ENCODE assay signal across 8 cellular contexts in the genomic region with DNA sequence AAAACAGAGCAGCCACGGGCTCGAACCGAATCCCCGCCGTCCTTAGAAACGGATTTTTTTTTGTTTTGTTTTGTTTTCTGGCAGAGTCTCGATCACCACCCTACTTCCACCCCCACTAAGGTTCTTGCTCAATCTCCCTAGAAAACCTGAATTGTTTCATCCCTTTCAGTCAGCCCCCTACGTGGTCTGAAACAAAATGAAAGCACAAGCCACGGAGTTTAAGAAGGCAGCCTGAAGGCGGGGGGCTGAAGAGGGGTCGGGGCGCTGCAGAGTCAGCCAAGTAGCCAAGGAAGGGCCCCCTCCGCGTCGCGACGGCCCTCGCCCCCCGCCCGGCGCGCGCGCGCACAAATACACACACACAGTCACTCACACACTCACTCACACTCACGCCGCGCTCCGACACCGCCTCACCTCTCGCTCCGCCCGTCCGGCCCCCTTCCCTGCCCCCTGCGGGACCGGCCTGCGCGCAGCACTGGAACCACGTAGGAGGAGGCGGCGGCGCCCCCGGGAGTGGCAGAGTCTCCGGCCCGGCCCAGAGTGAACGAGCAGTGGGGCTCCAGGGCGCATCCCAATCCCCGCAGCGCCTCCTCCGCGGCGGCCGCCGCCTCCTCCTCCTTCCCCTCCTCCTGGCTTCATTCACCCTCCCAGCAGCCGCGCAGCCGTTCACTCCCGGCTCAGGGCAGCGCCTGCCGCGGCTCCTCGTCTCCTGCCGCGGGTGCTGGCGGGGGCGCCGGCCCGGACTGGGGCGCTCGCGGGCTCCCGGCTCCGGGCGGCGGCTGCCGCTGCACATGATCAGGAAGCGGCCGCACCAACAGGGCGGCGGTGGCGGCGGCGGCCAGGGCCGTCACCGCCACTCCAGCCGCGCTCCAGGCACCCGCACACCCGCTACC. TPM values are rescaled to one million over a fixed set of nuclear protein-coding genes. Genes with fewer than 3 reads are reported as not detected.
DNase-seq lines count a peak whose midpoint lies in the region; ATAC-seq and TF ChIP-seq lines count a peak whose summit lies in the region.

No MANE protein-coding gene starts in this region.

- H3K4me1 Mint-ChIP-seq in naive thymus-derived CD4-positive, alpha-beta T cell: peaks cover 25 to 61% (median 42%) of the 10 kb centered on the region in 7 donors
- peaks cover 48% of the 10 kb centered on the region for H3K4me1 Mint-ChIP-seq in stimulated activated memory B cell treated with anti-CD40 and anti-IgM and Interleukin-4, amounts not matched to agents 10 μg/mL and 1 μg/mL and 100 μg/mL, for 72 hours

- no peaks in the 10 kb centered on the region for H3K9me3 ChIP-seq in Panc1 (ENCODE audit: control insufficient read depth, insufficient read depth, low read depth, low read length)
- H3K9me3 ChIP-seq in naive thymus-derived CD4-positive, alpha-beta T cell (ENCODE audit: control insufficient read depth in 2 of 3, low read length in 3 of 3): no peaks in the 10 kb centered on the region

- H3K36me3 ChIP-seq in Panc1 (ENCODE audit: control insufficient read depth, insufficient read depth, low read length): peaks cover 5% of the 10 kb centered on the region
- H3K36me3 ChIP-seq in naive thymus-derived CD4-positive, alpha-beta T cell (ENCODE audit: control insufficient read depth in 2 of 3, insufficient read depth in 3 of 3, low read length in 3 of 3): peaks cover 0 to 6% (median 0%) of the 10 kb centered on the region in 3 experiments

- POLR2A ChIA-PET in Panc1 (lab: Charles Lee): interaction anchor here (1.9 kb wide), 1 partner anchor 47 kb away, joined by 12 read pairs; no protein-coding TSS in a partner anchor
- POLR2A ChIA-PET in naive thymus-derived CD4-positive, alpha-beta T cell (lab: Charles Lee): interaction anchor here (0.9 kb wide), 1 partner anchor 428 kb away, joined by 4 read pairs; no protein-coding TSS in a partner anchor

- in situ Hi-C loops in Panc1 (cut with HindIII; ENCODE audit: low pct_unique_long_range_greater_than_20kb, low sequenced_read_pairs): no loop called here

- no peak; the same call in none of the 2 replicates for TF ChIP-seq CTCF in Panc1 (IDR thresholded peaks at IDR 0.05)

- H3K27ac ChIP-seq in Panc1 (ENCODE audit: low read length): peak overlapping the region; percentile 93
- H3K27ac ChIP-seq in naive thymus-derived CD4-positive, alpha-beta T cell (ENCODE audit: low read depth, low read length): peak overlapping the region; percentile 95

- H3K27me3 ChIP-seq in Panc1 (ENCODE audit: control insufficient read depth, insufficient read depth, low read length): no peaks in the 10 kb centered on the region
- H3K27me3 ChIP-seq in naive thymus-derived CD4-positive, alpha-beta T cell (ENCODE audit: control insufficient read depth in 2 of 2, insufficient read depth in 2 of 2, low read length in 2 of 2): no peaks in the 10 kb centered on the region

- peak; percentile 85 for DNase-seq in AG08396 (ENCODE audit: low spot score)
- DNase-seq in Panc1 (ENCODE audit: low read depth, low spot score): no peak
- DNase-seq in activated T-helper 1 cell treated with anti-CD3 and anti-CD28 coated beads, Interleukin-2, amount 50 U/mL, for 16 hours (ENCODE audit: low read depth in 1 of 2, low spot score in 1 of 2): peak; percentile 48 to 71
- peak; percentile 93 for DNase-seq in fibroblast of gingiva (ENCODE audit: low read depth)
- peak; percentile 42 to 83 (median 59) for DNase-seq in naive thymus-derived CD4-positive, alpha-beta T cell

- peaks cover 0 to 5% (median 0%) of the 10 kb centered on the region in 11 donors for H3K9me3 Mint-ChIP-seq in naive thymus-derived CD4-positive, alpha-beta T cell
- no peaks in the 10 kb centered on the region for H3K9me3 Mint-ChIP-seq in stimulated activated memory B cell treated with anti-CD40 and anti-IgM and Interleukin-4, amounts not matched to agents 10 μg/mL and 1 μg/mL and 100 μg/mL, for 72 hours

- peak overlapping the region; percentile 93 to 100 (median 96) for H3K4me3 Mint-ChIP-seq in naive thymus-derived CD4-positive, alpha-beta T cell
- H3K4me3 Mint-ChIP-seq in stimulated activated memory B cell treated with anti-CD40 and anti-IgM and Interleukin-4, amounts not matched to agents 10 μg/mL and 1 μg/mL and 100 μg/mL, for 72 hours: peak overlapping the region; percentile 95

- H3K4me3 ChIP-seq in Panc1 (ENCODE audit: low read depth in 2 of 2, low read length in 2 of 2): peak overlapping the region; percentile 94 to 95
- peak overlapping the region; percentile 62 for H3K4me3 ChIP-seq in naive thymus-derived CD4-positive, alpha-beta T cell (ENCODE audit: low read length)

- peak overlapping the region; percentile 90 to 99 (median 96) for H3K27ac Mint-ChIP-seq in naive thymus-derived CD4-positive, alpha-beta T cell
- peak overlapping the region; percentile 93 for H3K27ac Mint-ChIP-seq in stimulated activated memory B cell treated with anti-CD40 and anti-IgM and Interleukin-4, amounts not matched to agents 10 μg/mL and 1 μg/mL and 100 μg/mL, for 72 hours

- H3K27me3 Mint-ChIP-seq in naive thymus-derived CD4-positive, alpha-beta T cell: peaks cover 0 to 4% (median 0%) of the 10 kb centered on the region in 5 donors
- no peaks in the 10 kb centered on the region for H3K27me3 Mint-ChIP-seq in stimulated activated memory B cell treated with anti-CD40 and anti-IgM and Interleukin-4, amounts not matched to agents 10 μg/mL and 1 μg/mL and 100 μg/mL, for 72 hours

- intact Hi-C loops in Panc1 (cut with micrococcal nuclease; ENCODE audit: unreplicated experiment): loop anchor here (2.0 to 10.0 kb wide), 6 partner anchors 33 to 425 kb away; no protein-coding TSS in a partner anchor
- intact Hi-C loops in naive thymus-derived CD4-positive, alpha-beta T cell (cut with micrococcal nuclease): loop anchor here (1.0 to 10.0 kb wide), 19 partner anchors 29 to 1627 kb away; a partner anchor contains a TSS

- CTCF ChIA-PET in Panc1 (lab: Charles Lee): no interaction called here
- CTCF ChIA-PET in naive thymus-derived CD4-positive, alpha-beta T cell (lab: Charles Lee): interaction anchor here (0.6 to 1.3 kb wide), 4 partner anchors 9 to 225 kb away, joined by 3 to 7 read pairs (median 4); no protein-coding TSS in a partner anchor

- ATAC-seq in GM19023 (IDR thresholded peaks at IDR 0.05; ENCODE audit: unreplicated experiment) (peak; percentile 42), HG03354 (IDR thresholded peaks at IDR 0.05; ENCODE audit: poor library complexity, severe bottlenecking, unreplicated experiment) (peak; percentile 40), Panc1 (peak; percentile 71)
- ATAC-seq in naive thymus-derived CD4-positive, alpha-beta T cell: peak; percentile 36
- ATAC-seq in stimulated activated memory B cell treated with anti-CD40 and anti-IgM and Interleukin-4, amounts not matched to agents 10 μg/mL and 1 μg/mL and 100 μg/mL, for 72 hours: peak; percentile 65

- H3K36me3 Mint-ChIP-seq in naive thymus-derived CD4-positive, alpha-beta T cell: peaks cover 0 to 15% (median 0%) of the 10 kb centered on the region in 5 donors
- peaks cover 24% of the 10 kb centered on the region for H3K36me3 Mint-ChIP-seq in stimulated activated memory B cell treated with anti-CD40 and anti-IgM and Interleukin-4, amounts not matched to agents 10 μg/mL and 1 μg/mL and 100 μg/mL, for 72 hours

- no TSS peak for BruUV-seq in Panc1 (replicated peaks; lab: Mats Ljungman, UMichigan)

- H3K4me1 ChIP-seq in Panc1 (ENCODE audit: control insufficient read depth, insufficient read depth, low read length): peaks cover 57% of the 10 kb centered on the region
- H3K4me1 ChIP-seq in naive thymus-derived CD4-positive, alpha-beta T cell (ENCODE audit: control insufficient read depth in 2 of 2, insufficient read depth in 2 of 2, low read length in 2 of 2): peaks cover 7 to 28% of the 10 kb centered on the region in 2 donors

RNA-seq across cellular contexts. Expression of a gene that starts 1.4 kb away (rescaled TPM):
- total RNA-seq in Panc1 (2021; ENCODE audit: unreplicated experiment): 67.1 TPM
- 30.3 TPM for polyA plus RNA-seq in Panc1 (2012; ENCODE audit: insufficient read length)
- 10 to 100 TPM; 32.2 to 82.7 (median 47.4) TPM for total RNA-seq in naive thymus-derived CD4-positive, alpha-beta T cell
- polyA plus RNA-seq in naive thymus-derived CD4-positive, alpha-beta T cell: 1 to 10 TPM; 1.5 to 3.0 TPM
